In genomic region chr5:845676-846601, GRCh38 we compare ENCODE assay signal across 7 cellular contexts. TPM values are rescaled to one million over a fixed set of nuclear protein-coding genes. Genes with fewer than 3 reads are reported as not detected.
DNase-seq lines count a peak whose midpoint lies in the region; ATAC-seq, FAIRE-seq and TF ChIP-seq lines count a peak whose summit lies in the region.
"Not testable (repeated sequence)": the region's sequence is repeated elsewhere in the genome, so short reads cannot be mapped to it uniquely, and the experiment has no call there.

No MANE protein-coding gene starts in this region.

- not testable (repeated sequence) for H3K79me2 ChIP-seq in neural progenitor cell (ENCODE audit: low read depth)

- not testable (repeated sequence) for DNase-seq in A549 (ENCODE audit: low read depth in 1 of 2, low spot score in 1 of 2); bronchial epithelial cell (ENCODE audit: low read depth); neural progenitor cell (ENCODE audit: low spot score); stimulated activated naive B cell treated with anti-CD40 and anti-IgM and Interleukin-4, amounts not matched to agents 10 μg/mL and 1 μg/mL and 100 μg/mL, for 72 hours
- peak; percentile 52 for DNase-seq in Right ventricle myocardium inferior (ENCODE audit: missing footprints)

- not testable (repeated sequence) for H3K27ac ChIP-seq in A549, neural progenitor cell

- not testable (repeated sequence) for H3K9me3 ChIP-seq in A549; neural progenitor cell (ENCODE audit: low read depth)

- WGBS in A549 (ENCODE audit: missing lambda C conversion rate), result 82% methylated on average over 22 of the region's 35 CpGs

- TF ChIP-seq CTCF in A549 (IDR thresholded peaks at IDR 0.05); bronchial epithelial cell (IDR thresholded peaks at IDR 0.05; ENCODE audit: insufficient read depth, low read length, severe bottlenecking); neural progenitor cell (IDR thresholded peaks at IDR 0.05): not testable (repeated sequence)

- peak in 1 of 2 experiments; percentile 5; a peak in 2 of 6 replicates for ATAC-seq in A549
- ATAC-seq in HG02885 (IDR thresholded peaks at IDR 0.05; ENCODE audit: poor library complexity, unreplicated experiment), result peak; percentile 24
- ATAC-seq in activated T-helper 17 cell treated with anti-CD3 and anti-CD28 coated beads, Interleukin-2, amount 50 U/mL, for 72 hours (replicated peaks), result peak; percentile 73
- not testable (repeated sequence) for ATAC-seq in Right ventricle myocardium inferior
- ATAC-seq in stimulated activated naive B cell treated with anti-CD40 and anti-IgM and Interleukin-4, amounts not matched to agents 10 μg/mL and 1 μg/mL and 100 μg/mL, for 72 hours (replicated peaks), result peak in 1 of 2 donors; percentile 69

- not testable (repeated sequence) for H3K36me3 ChIP-seq in bronchial epithelial cell (ENCODE audit: control insufficient read depth, insufficient read depth, low read length); neural progenitor cell

- not testable (repeated sequence) for H3K4me2 ChIP-seq in A549, neural progenitor cell

- TF ChIP-seq EP300 in A549 (IDR thresholded peaks at IDR 0.05), result not testable (repeated sequence)

- CTCF ChIA-PET in A549 (lab: Yijun Ruan, JAX), result not testable (repeated sequence)

- not testable (repeated sequence) for H4K20me1 ChIP-seq in neural progenitor cell (ENCODE audit: low read depth)

- H3K36me3 Mint-ChIP-seq in activated T-helper 17 cell treated with anti-CD3 and anti-CD28 coated beads, Interleukin-2, amount 50 U/mL, for 72 hours (ENCODE audit: low read depth); neural progenitor cell; stimulated activated naive B cell treated with anti-CD40 and anti-IgM and Interleukin-4, amounts not matched to agents 10 μg/mL and 1 μg/mL and 100 μg/mL, for 72 hours: not testable (repeated sequence)

- TF ChIP-seq POLR2A in A549 (IDR thresholded peaks at IDR 0.05; ENCODE audit: low read length), result not testable (repeated sequence)

- not testable (repeated sequence) for H3K4me1 Mint-ChIP-seq in activated T-helper 17 cell treated with anti-CD3 and anti-CD28 coated beads, Interleukin-2, amount 50 U/mL, for 72 hours; stimulated activated naive B cell treated with anti-CD40 and anti-IgM and Interleukin-4, amounts not matched to agents 10 μg/mL and 1 μg/mL and 100 μg/mL, for 72 hours
- peaks cover 21% of the 10 kb centered on the region for H3K4me1 Mint-ChIP-seq in neural progenitor cell

- intact Hi-C loops in Right ventricle myocardium inferior (cut with DNase I), result not testable (repeated sequence)

- not testable (repeated sequence) for H2AFZ ChIP-seq in neural progenitor cell (replicated peaks)

- not testable (repeated sequence) for H3K9ac ChIP-seq in neural progenitor cell

- POLR2A ChIA-PET in A549 (lab: Yijun Ruan, JAX), result not testable (repeated sequence)

- H3K27ac Mint-ChIP-seq in activated T-helper 17 cell treated with anti-CD3 and anti-CD28 coated beads, Interleukin-2, amount 50 U/mL, for 72 hours, result peak overlapping the region; percentile 32
- H3K27ac Mint-ChIP-seq in neural progenitor cell, result peak overlapping the region; percentile 9
- H3K27ac Mint-ChIP-seq in stimulated activated naive B cell treated with anti-CD40 and anti-IgM and Interleukin-4, amounts not matched to agents 10 μg/mL and 1 μg/mL and 100 μg/mL, for 72 hours, result peak overlapping the region; percentile 11

- H3K27me3 ChIP-seq in bronchial epithelial cell (ENCODE audit: control insufficient read depth, insufficient read depth, low read length), result peaks cover 13% of the 10 kb centered on the region
- H3K27me3 ChIP-seq in neural progenitor cell, result not testable (repeated sequence)

- not testable (repeated sequence) for H3K4me3 ChIP-seq in A549; bronchial epithelial cell (ENCODE audit: low read depth, low read length); neural progenitor cell

- not testable (repeated sequence) for H3K27me3 Mint-ChIP-seq in activated T-helper 17 cell treated with anti-CD3 and anti-CD28 coated beads, Interleukin-2, amount 50 U/mL, for 72 hours; neural progenitor cell (ENCODE audit: insufficient read depth, low read depth); stimulated activated naive B cell treated with anti-CD40 and anti-IgM and Interleukin-4, amounts not matched to agents 10 μg/mL and 1 μg/mL and 100 μg/mL, for 72 hours

- FAIRE-seq in A549 (lab: Jason Lieb, UNC), result peak; percentile 63
- FAIRE-seq in bronchial epithelial cell (lab: Jason Lieb, UNC), result peak; percentile 96

- H3K4me3 Mint-ChIP-seq in activated T-helper 17 cell treated with anti-CD3 and anti-CD28 coated beads, Interleukin-2, amount 50 U/mL, for 72 hours; neural progenitor cell; stimulated activated naive B cell treated with anti-CD40 and anti-IgM and Interleukin-4, amounts not matched to agents 10 μg/mL and 1 μg/mL and 100 μg/mL, for 72 hours: not testable (repeated sequence)

- H3K4me1 ChIP-seq in A549, result not testable (repeated sequence)
- H3K4me1 ChIP-seq in neural progenitor cell, result peaks cover 20% of the 10 kb centered on the region

- not testable (repeated sequence) for H3F3A ChIP-seq in neural progenitor cell (ENCODE audit: low read depth)

- not testable (repeated sequence) for H3K9me3 Mint-ChIP-seq in activated T-helper 17 cell treated with anti-CD3 and anti-CD28 coated beads, Interleukin-2, amount 50 U/mL, for 72 hours; neural progenitor cell; stimulated activated naive B cell treated with anti-CD40 and anti-IgM and Interleukin-4, amounts not matched to agents 10 μg/mL and 1 μg/mL and 100 μg/mL, for 72 hours

- not testable (repeated sequence) for TF ChIP-seq RAD21 in A549 (conservative IDR thresholded peaks at IDR 0.05 in 1 of 2, IDR thresholded peaks at IDR 0.05 in 1 of 2)

RNA-seq across cellular contexts. Expression of gene ZDHHC11, which starts 4.8 kb away (rescaled TPM):
- polyA plus RNA-seq in A549 (2011; rRNA removed) (2.6 and 9.9 TPM in 2 replicates), A549 (2017; fragmentation: RNase III; extraction: RNeasy Plus Mini Kit Qiagen cat#74134 plus additional on column Dnase treatment) (12.9 to 16.0 TPM (median 13.7 TPM) in 3 replicates)
- 3.8 and 4.7 TPM in 2 replicates for polyA plus RNA-seq in A549 (2012; cell fraction: cytosol; rRNA removed)
- 67.7 and 100 TPM in 2 replicates for polyA plus RNA-seq in A549 (2012; cell fraction: nucleus; rRNA removed)
- 13.4 and 20.0 TPM in 2 replicates for polyA minus RNA-seq in A549 (2011; rRNA and poly(A)+ RNA removed)
- total RNA-seq in activated T-helper 17 cell treated with anti-CD3 and anti-CD28 coated beads, Interleukin-2, amount 50 U/mL, for 72 hours, result 10 to 100 TPM; 13.6 to 26.8 TPM
- total RNA-seq in bronchial epithelial cell (0.53 and 1.4 TPM in 2 replicates), Right ventricle myocardium inferior (38.0 TPM), neural progenitor cell (ENCODE audit: low replicate concordance) (0.92 and 9.5 TPM in 2 replicates)

RNA-seq across cellular contexts. Expression of gene BRD9, which starts 46.7 kb away (rescaled TPM):
- 11.6 and 15.8 TPM in 2 replicates for polyA plus RNA-seq in A549 (2011; rRNA removed)
- polyA plus RNA-seq in A549 (2012; cell fraction: cytosol; rRNA removed), result 13.1 and 14.0 TPM in 2 replicates
- 48.6 and 72.1 TPM in 2 replicates for polyA plus RNA-seq in A549 (2012; cell fraction: nucleus; rRNA removed)
- 28.9 to 31.0 TPM (median 29.6 TPM) in 3 replicates for polyA plus RNA-seq in A549 (2017; fragmentation: RNase III; extraction: RNeasy Plus Mini Kit Qiagen cat#74134 plus additional on column Dnase treatment)
- 19.2 and 25.4 TPM in 2 replicates for polyA minus RNA-seq in A549 (2011; rRNA and poly(A)+ RNA removed)
- 10 to 100 TPM; 65.2 to 72.5 TPM for total RNA-seq in activated T-helper 17 cell treated with anti-CD3 and anti-CD28 coated beads, Interleukin-2, amount 50 U/mL, for 72 hours
- 36.1 TPM in 2 replicates for total RNA-seq in bronchial epithelial cell
- 27.9 TPM for total RNA-seq in Right ventricle myocardium inferior
- total RNA-seq in neural progenitor cell (ENCODE audit: low replicate concordance), result 37.5 and 45.1 TPM in 2 replicates

RNA-seq across cellular contexts. Expression of gene TRIP13, which starts 46.7 kb away (rescaled TPM):
- polyA plus RNA-seq in A549 (2011; rRNA removed), result 62.4 and 82.4 TPM in 2 replicates
- 42.1 and 48.3 TPM in 2 replicates for polyA plus RNA-seq in A549 (2012; cell fraction: cytosol; rRNA removed)
- 32.4 and 42.7 TPM in 2 replicates for polyA plus RNA-seq in A549 (2012; cell fraction: nucleus; rRNA removed)
- 54.0 to 60.2 TPM (median 54.6 TPM) in 3 replicates for polyA plus RNA-seq in A549 (2017; fragmentation: RNase III; extraction: RNeasy Plus Mini Kit Qiagen cat#74134 plus additional on column Dnase treatment)
- 30.4 and 32.2 TPM in 2 replicates for polyA minus RNA-seq in A549 (2011; rRNA and poly(A)+ RNA removed)
- total RNA-seq in activated T-helper 17 cell treated with anti-CD3 and anti-CD28 coated beads, Interleukin-2, amount 50 U/mL, for 72 hours, result 10 to 100 TPM; 18.3 to 45.0 TPM
- 0.77 and 1.8 TPM in 2 replicates for total RNA-seq in bronchial epithelial cell
- 0.38 TPM for total RNA-seq in Right ventricle myocardium inferior
- total RNA-seq in neural progenitor cell (ENCODE audit: low replicate concordance), result 32.3 and 32.6 TPM in 2 replicates
